Comparison of ENCODE assay signal across 1 cellular context in the genomic region with DNA sequence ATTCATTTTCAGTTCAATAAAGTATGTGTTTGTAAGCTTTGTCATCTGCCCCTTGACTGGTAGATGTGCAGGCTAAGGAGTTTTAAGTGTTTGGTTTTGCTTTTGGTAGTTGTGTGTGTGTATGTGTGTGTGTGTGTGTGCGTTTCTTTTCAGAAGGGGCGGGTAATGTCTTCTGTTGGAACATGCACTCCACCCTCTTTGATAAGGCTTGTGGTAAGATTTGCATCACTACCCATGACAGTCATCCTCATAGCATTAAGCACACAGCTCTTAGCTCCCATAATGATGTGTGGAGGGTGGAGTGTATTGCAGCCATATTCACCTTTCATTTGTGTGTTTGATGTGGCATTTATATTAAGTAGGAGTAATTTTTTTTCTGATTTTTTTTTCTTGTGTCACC.
TF ChIP-seq lines count a peak whose summit lies in the region.

No MANE protein-coding gene starts in this region.

TF ChIP-seq in IMR-90, 13 proteins besides CTCF, POLR2A, EP300 and RAD21 (continued from another document):
- TF ChIP-seq, protein P1, sequence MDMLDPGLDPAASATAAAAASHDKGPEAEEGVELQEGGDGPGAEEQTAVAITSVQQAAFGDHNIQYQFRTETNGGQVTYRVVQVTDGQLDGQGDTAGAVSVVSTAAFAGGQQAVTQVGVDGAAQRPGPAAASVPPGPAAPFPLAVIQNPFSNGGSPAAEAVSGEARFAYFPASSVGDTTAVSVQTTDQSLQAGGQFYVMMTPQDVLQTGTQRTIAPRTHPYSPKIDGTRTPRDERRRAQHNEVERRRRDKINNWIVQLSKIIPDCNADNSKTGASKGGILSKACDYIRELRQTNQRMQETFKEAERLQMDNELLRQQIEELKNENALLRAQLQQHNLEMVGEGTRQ (IDR thresholded peaks at IDR 0.05; ENCODE audit: low read depth, low read length), result no peak
- no peak for TF ChIP-seq FOS (IDR thresholded peaks at IDR 0.05; ENCODE audit: low read depth, low read length)
- no peak for TF ChIP-seq RFX5 (IDR thresholded peaks at IDR 0.05; ENCODE audit: low read depth, low read length)
- TF ChIP-seq MAZ (IDR thresholded peaks at IDR 0.05; ENCODE audit: borderline replicate concordance, low read depth, low read length), result no peak
